ENCODE assay signal across 28 cellular contexts in the genomic region with DNA sequence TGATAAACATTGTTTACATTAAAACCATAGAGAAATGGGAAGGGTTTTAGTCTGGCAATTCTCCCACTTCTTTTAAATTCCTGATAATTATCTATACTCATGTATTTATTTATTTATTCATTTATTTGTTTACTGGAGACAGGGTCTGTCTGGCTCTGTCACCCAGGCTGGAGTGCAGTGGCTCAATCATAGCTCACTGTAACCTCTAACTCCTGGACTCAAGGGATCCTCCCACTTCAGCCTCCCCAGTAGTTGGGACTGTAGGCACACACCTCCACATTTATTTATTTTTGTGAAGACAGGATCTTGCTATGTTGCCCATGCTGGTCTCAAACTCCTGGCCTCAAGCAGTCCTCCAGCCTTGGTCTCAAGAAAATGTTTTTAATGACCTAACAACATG.
"Had no signal": no experiment of that assay in that cellular context is flagged by ENCODE, and none has a peak within 500 bp of the region (broad histone marks: within the 10 kb centered on the region; RNA-seq: fewer than 3 reads in every experiment).

No MANE protein-coding gene starts in this region.

- H3K9me3 Mint-ChIP-seq: activated CD4-positive, alpha-beta T cell treated with anti-CD3 and anti-CD28 coated beads, Interleukin-2, amount 10 ng/mL, durations not matched to agents 7 days and 5 days; activated naive CD8-positive, alpha-beta T cell treated with anti-CD3 and anti-CD28 coated beads for 36 hours; activated T-cell treated with anti-CD3 and anti-CD28 coated beads, Interleukin-2, amount 50 U/mL, for 4 hours; activated T-helper 1 cell treated with anti-CD3 and anti-CD28 coated beads, Interleukin-12 subunit alpha, Interleukin-12 subunit beta, Interleukin-2, Interleukin-4 antibody, amounts not matched to agents 30 ng/mL and 10 ng/mL and 1 ng/mL, durations not matched to agents 14 hours and 24 hours and 36 hours had no signal

- H3K27ac ChIP-seq: brain microvascular endothelial cell, SJCRH30, SK-N-MC had no signal

- ATAC-seq: activated T-cell treated with anti-CD3 and anti-CD28 coated beads, Interleukin-2, amount 50 U/mL, for 4 hours had no signal

- H3K4me3 Mint-ChIP-seq: activated CD4-positive, alpha-beta T cell treated with anti-CD3 and anti-CD28 coated beads, Interleukin-2, amount 10 ng/mL, durations not matched to agents 7 days and 5 days; activated naive CD8-positive, alpha-beta T cell treated with anti-CD3 and anti-CD28 coated beads for 36 hours; activated T-cell treated with anti-CD3 and anti-CD28 coated beads, Interleukin-2, amount 50 U/mL, for 4 hours; activated T-helper 1 cell treated with anti-CD3 and anti-CD28 coated beads, Interleukin-12 subunit alpha, Interleukin-12 subunit beta, Interleukin-2, Interleukin-4 antibody, amounts not matched to agents 30 ng/mL and 10 ng/mL and 1 ng/mL, durations not matched to agents 14 hours and 24 hours and 36 hours had no signal

- H3K27me3 ChIP-seq: brain microvascular endothelial cell, SJCRH30 had no signal

- DNase-seq: activated CD4-positive, alpha-beta T cell treated with anti-CD3 and anti-CD28 coated beads, Interleukin-2, amount 10 ng/mL, durations not matched to agents 7 days and 5 days; activated CD4-positive, alpha-beta T cell treated with anti-CD3 and anti-CD28 coated beads, Interleukin-2, amount 50 U/mL, for 48 hours; activated naive CD4-positive, alpha-beta T cell treated with anti-CD3 and anti-CD28 coated beads, Interleukin-2, amount 50 U/mL, for 16 hours; activated naive CD8-positive, alpha-beta T cell treated with anti-CD3 and anti-CD28 coated beads for 36 hours; activated T-cell treated with anti-CD3 and anti-CD28 coated beads for 4 hours; activated T-cell treated with anti-CD3 and anti-CD28 coated beads, Interleukin-2, amount 50 U/mL, for 4 hours; amniotic stem cell; aorta; brain microvascular endothelial cell; central memory CD4-positive, alpha-beta T cell; Karpas-422; KBM-7; MM.1S; MV-4-11; NCI-H1092; NCI-H1436 treated with DMSO at 0.1 percent for 48 hours; NCI-H1694 treated with DMSO at 0.1 percent for 48 hours; NCI-H2029; NCI-H510A; NCI-H526; NCI-H748 treated with DMSO at 0.1 percent for 48 hours; NK-92 treated with Interleukin-12 subunit alpha and Interleukin-12 subunit beta, amount 100 ng/mL, for 24 hours; SHP77; T1000; WERI-Rb-1 had no signal

- H3K4me3 ChIP-seq: SJCRH30, SK-N-MC had no signal

- H3K27ac Mint-ChIP-seq: activated CD4-positive, alpha-beta T cell treated with anti-CD3 and anti-CD28 coated beads, Interleukin-2, amount 10 ng/mL, durations not matched to agents 7 days and 5 days; activated naive CD8-positive, alpha-beta T cell treated with anti-CD3 and anti-CD28 coated beads for 36 hours; activated T-helper 1 cell treated with anti-CD3 and anti-CD28 coated beads, Interleukin-12 subunit alpha, Interleukin-12 subunit beta, Interleukin-2, Interleukin-4 antibody, amounts not matched to agents 30 ng/mL and 10 ng/mL and 1 ng/mL, durations not matched to agents 14 hours and 24 hours and 36 hours had no signal

- H3K36me3 ChIP-seq: SJCRH30 had no signal

- H3K9me3 ChIP-seq: SJCRH30 had no signal
